10 cellular contexts compared by ENCODE assay signal in genomic region chr6:15299430-15300131, GRCh38. TPM values are rescaled to one million over a fixed set of nuclear protein-coding genes. Genes with fewer than 3 reads are reported as not detected.
DNase-seq lines count a peak whose midpoint lies in the region; ATAC-seq and TF ChIP-seq lines count a peak whose summit lies in the region.
"Had no signal": no experiment of that assay in that cellular context is flagged by ENCODE, and none has a peak within 500 bp of the region (broad histone marks: within the 10 kb centered on the region; RNA-seq: fewer than 3 reads in every experiment).

No MANE protein-coding gene starts in this region.

- intact Hi-C loops in upper lobe of right lung (cut with DNase I) = no loop called here

- H3K36me3 ChIP-seq in upper lobe of right lung = no peaks in the 10 kb centered on the region
- H3K36me3 ChIP-seq: tibial nerve had no signal

- no peaks in the 10 kb centered on the region for H3K9me3 Mint-ChIP-seq in activated CD4-positive, alpha-beta memory T cell treated with anti-CD3 and anti-CD28 coated beads, Interleukin-2, amount 10 ng/mL, durations not matched to agents 7 days and 5 days
- H3K9me3 Mint-ChIP-seq in immature natural killer cell = no peaks in the 10 kb centered on the region

- no peaks in the 10 kb centered on the region for H3K27me3 Mint-ChIP-seq in activated CD4-positive, alpha-beta memory T cell treated with anti-CD3 and anti-CD28 coated beads, Interleukin-2, amount 10 ng/mL, durations not matched to agents 7 days and 5 days
- H3K27me3 Mint-ChIP-seq in immature natural killer cell (ENCODE audit: low read depth in 3 of 3) = peaks cover 2 to 15% (median 5%) of the 10 kb centered on the region in 3 donors

- CTCF ChIA-PET in activated CD4-positive, alpha-beta memory T cell treated with anti-CD3 and anti-CD28 coated beads, Interleukin-2, amount 10 ng/mL, durations not matched to agents 7 days and 5 days (lab: Charles Lee) = interaction anchor here (1.5 kb wide), 1 partner anchor 12 kb away, joined by 3 read pairs; no protein-coding TSS in a partner anchor

- ATAC-seq in GM21526 (IDR thresholded peaks at IDR 0.05; ENCODE audit: low FRiP score, unreplicated experiment) (peak; percentile 72), HG03571 (IDR thresholded peaks at IDR 0.05; ENCODE audit: unreplicated experiment) (peak; percentile 74), upper lobe of right lung (peak; percentile 74)
- ATAC-seq: foreskin keratinocyte had no signal

- H3K27ac Mint-ChIP-seq in activated CD4-positive, alpha-beta memory T cell treated with anti-CD3 and anti-CD28 coated beads, Interleukin-2, amount 10 ng/mL, durations not matched to agents 7 days and 5 days = peak overlapping the region; percentile 95
- H3K27ac Mint-ChIP-seq in immature natural killer cell = peak overlapping the region; percentile 93 to 97 (median 94)

- TF ChIP-seq CTCF in GM10266 (IDR thresholded peaks at IDR 0.05; ENCODE audit: control insufficient read depth, insufficient read depth, low read depth, missing control alignments) (no peak), upper lobe of right lung (IDR thresholded peaks at IDR 0.05) (no peak)

- H3K36me3 Mint-ChIP-seq in activated CD4-positive, alpha-beta memory T cell treated with anti-CD3 and anti-CD28 coated beads, Interleukin-2, amount 10 ng/mL, durations not matched to agents 7 days and 5 days (ENCODE audit: low read depth) = peaks cover 17% of the 10 kb centered on the region
- no peaks in the 10 kb centered on the region for H3K36me3 Mint-ChIP-seq in immature natural killer cell

- DNase-seq in GM10266 (ENCODE audit: extremely low spot score) (peak; percentile 62), immature natural killer cell (peak; percentile 78 to 80 (median 79)), upper lobe of right lung (no peak), DMS79 treated with DMSO at 0.1 percent for 48 hours (lab: John Stamatoyannopoulos, UW) (no peak), NCI-H1092 treated with DMSO at 0.1 percent for 48 hours (lab: John Stamatoyannopoulos, UW) (no peak)
- peak; percentile 66 for DNase-seq in activated CD4-positive, alpha-beta memory T cell treated with anti-CD3 and anti-CD28 coated beads, Interleukin-2, amount 10 ng/mL, durations not matched to agents 7 days and 5 days

- no peak overlapping the region for H3K27ac ChIP-seq in upper lobe of right lung
- H3K27ac ChIP-seq: foreskin keratinocyte had no signal

- POLR2A ChIA-PET in activated CD4-positive, alpha-beta memory T cell treated with anti-CD3 and anti-CD28 coated beads, Interleukin-2, amount 10 ng/mL, durations not matched to agents 7 days and 5 days (lab: Charles Lee) = interaction anchor here (0.8 to 2.2 kb wide), 4 partner anchors 21 to 51 kb away, joined by 3 to 12 read pairs (median 4); no protein-coding TSS in a partner anchor

- H3K4me3 Mint-ChIP-seq in activated CD4-positive, alpha-beta memory T cell treated with anti-CD3 and anti-CD28 coated beads, Interleukin-2, amount 10 ng/mL, durations not matched to agents 7 days and 5 days = peak overlapping the region; percentile 43
- H3K4me3 Mint-ChIP-seq in immature natural killer cell = peak overlapping the region; percentile 53 to 79 (median 67)

- H3K27me3 ChIP-seq in upper lobe of right lung = no peaks in the 10 kb centered on the region
- H3K27me3 ChIP-seq: foreskin keratinocyte, tibial nerve had no signal

- no peaks in the 10 kb centered on the region for H3K9me3 ChIP-seq in upper lobe of right lung
- H3K9me3 ChIP-seq: tibial nerve had no signal

- H3K4me3 ChIP-seq in upper lobe of right lung = no peak overlapping the region
- H3K4me3 ChIP-seq: tibial nerve had no signal

- peaks cover 16% of the 10 kb centered on the region for H3K4me1 ChIP-seq in upper lobe of right lung

- H3K4me1 Mint-ChIP-seq in activated CD4-positive, alpha-beta memory T cell treated with anti-CD3 and anti-CD28 coated beads, Interleukin-2, amount 10 ng/mL, durations not matched to agents 7 days and 5 days = peaks cover 73% of the 10 kb centered on the region
- H3K4me1 Mint-ChIP-seq in immature natural killer cell = peaks cover 83 to 97% of the 10 kb centered on the region in 2 donors

RNA-seq across cellular contexts. Expression of gene JARID2, which starts 53.7 kb away (rescaled TPM):
- 10 to 100 TPM; 28.4 to 29.7 TPM for total RNA-seq in activated CD4-positive, alpha-beta memory T cell treated with anti-CD3 and anti-CD28 coated beads, Interleukin-2, amount 10 ng/mL, durations not matched to agents 7 days and 5 days
- polyA plus RNA-seq in immature natural killer cell = 10 to 100 TPM in 1 of 3 donors, 1 to 10 TPM in 2; 4.3 to 26.1 (median 7.8) TPM
- total RNA-seq in upper lobe of right lung = 15.1 TPM

Comparison
In these comparisons a context has a peak if more than half of its experiments do, and no peak if none do; other contexts are left out.
1. DNase-seq: peak in GM10266 (single experiment), activated CD4-positive, alpha-beta memory T cell treated with anti-CD3 and anti-CD28 coated beads, Interleukin-2, amount 10 ng/mL, durations not matched to agents 7 days and 5 days (single experiment) and immature natural killer cell (3 of 3); none in upper lobe of right lung (single experiment), DMS79 treated with DMSO at 0.1 percent for 48 hours (single experiment) and NCI-H1092 treated with DMSO at 0.1 percent for 48 hours (single experiment).
2. Peak in every context shown above with its lines, with median percentiles within 50 percentile points of each other: ATAC-seq.